1 cellular context compared by ENCODE assay signal in the genomic region with DNA sequence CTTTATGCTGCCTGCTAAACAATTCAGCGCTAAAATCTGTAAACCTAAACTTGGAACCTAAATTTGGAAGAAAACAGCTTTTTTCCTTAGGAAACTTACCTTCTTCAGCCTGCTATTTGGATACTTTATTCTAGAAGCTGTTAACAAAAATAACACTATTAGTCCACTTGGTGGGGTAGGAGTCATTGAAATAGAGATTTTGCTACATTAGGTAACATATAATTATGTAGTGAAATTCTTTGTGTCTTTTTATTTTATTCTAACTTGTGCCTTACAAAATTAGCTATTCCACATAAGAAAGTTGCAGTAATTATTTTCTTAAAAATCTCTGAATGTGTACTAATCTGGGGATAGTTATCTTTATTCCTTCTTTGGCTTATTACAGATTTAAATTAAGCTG.
TF ChIP-seq lines count a peak whose summit lies in the region.

No MANE protein-coding gene starts in this region.

TF ChIP-seq in liver, 16 proteins besides CTCF, POLR2A, EP300 and RAD21 (continued from another document):
- TF ChIP-seq, protein P1, sequence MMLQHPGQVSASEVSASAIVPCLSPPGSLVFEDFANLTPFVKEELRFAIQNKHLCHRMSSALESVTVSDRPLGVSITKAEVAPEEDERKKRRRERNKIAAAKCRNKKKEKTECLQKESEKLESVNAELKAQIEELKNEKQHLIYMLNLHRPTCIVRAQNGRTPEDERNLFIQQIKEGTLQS (IDR thresholded peaks at IDR 0.05): no peak
- TF ChIP-seq TAF1 (conservative IDR thresholded peaks at IDR 0.05): no peak
